ENCODE assay signal across 1 cellular context in genomic region chr2:216098687-216099334, GRCh38.
TF ChIP-seq lines count a peak whose summit lies in the region.

No MANE protein-coding gene starts in this region.

TF ChIP-seq in HepG2, 621 proteins besides CTCF, POLR2A, EP300 and RAD21 (continued from another document):
- peak; percentile 71; the same call in 1 of the 2 replicates for TF ChIP-seq IKZF1 (IDR thresholded peaks at IDR 0.05)
TF ChIP-seq in HepG2: peak in this region for 19.
